ENCODE assay signal across 8 cellular contexts in genomic region chr9:35258665-35259474, GRCh38.
DNase-seq lines count a peak whose midpoint lies in the region; ATAC-seq, FAIRE-seq and TF ChIP-seq lines count a peak whose summit lies in the region.

No MANE protein-coding gene starts in this region.

- no peaks in the 10 kb centered on the region for H3K36me3 ChIP-seq in HepG2 (replicated peaks in 1 of 2; ENCODE audit: control insufficient read depth in 1 of 2, insufficient read depth in 2 of 2, low read length in 2 of 2)

- intact Hi-C loops in HepG2 (cut with micrococcal nuclease; ENCODE audit: unreplicated experiment): loop anchor here (1.0 to 10.0 kb wide), 4 partner anchors 67 to 218 kb away; partner anchors contain the start of gene UNC13B

- POLR2A ChIA-PET in HepG2 (lab: Yijun Ruan, JAX): interaction anchor here (1.1 to 3.8 kb wide), 5 partner anchors 96 to 145 kb away, joined by 4 to 16 read pairs (median 7); partner anchors contain the start of genes ATOSB and UNC13B

- no peak overlapping the region for H3K27ac Mint-ChIP-seq in T-helper 2 cell treated with Interferon-gamma antibody and Interleukin-4, amounts not matched to agents 5 μg/mL and 100 μg/mL, for 36 hours

- no peaks in the 10 kb centered on the region for H3K9me3 ChIP-seq in HepG2 (ENCODE audit: low read length)

- H3K4me2 ChIP-seq in HepG2 (ENCODE audit: low read depth, low read length): peak overlapping the region; percentile 76

- H4K20me1 ChIP-seq in HepG2 (ENCODE audit: insufficient read depth, low read length): no peaks in the 10 kb centered on the region

- no peak for TF ChIP-seq POLR2A in HepG2 (IDR thresholded peaks at IDR 0.05; ENCODE audit: insufficient read depth in 1 of 2, low read depth in 2 of 2, low read length in 2 of 2)

- no peak for TF ChIP-seq EP300 in HepG2 (IDR thresholded peaks at IDR 0.05; ENCODE audit: low read depth in 2 of 2, low read length in 2 of 2)
- no peak for TF ChIP-seq EP300 in HepG2 (CRISPR knock-in tag; IDR thresholded peaks at IDR 0.05; ENCODE audit: borderline replicate concordance)

- H3K27me3 ChIP-seq in HepG2 (ENCODE audit: control insufficient read depth in 1 of 2, insufficient read depth in 2 of 2, low read length in 2 of 2): no peaks in the 10 kb centered on the region

- no peak overlapping the region for H3K4me3 ChIP-seq in WI38 (ENCODE audit: low read depth, low read length)
- peak overlapping the region; percentile 44 to 63 (median 48) for H3K4me3 ChIP-seq in HepG2 (replicated peaks in 1 of 3; ENCODE audit: insufficient read depth in 1 of 3, low read depth in 2 of 3, low read length in 3 of 3)

- BruUV-seq in HepG2 (replicated peaks; lab: Mats Ljungman, UMichigan): no TSS peak

- in situ Hi-C loops in HepG2 (cut with HindIII; ENCODE audit: extremely low pct_ligation_motif_present, low pct_unique_long_range_greater_than_20kb): loop anchor here (5.0 kb wide), 1 partner anchor 142 kb away; the partner anchor contains the start of gene ATOSB

- peak in 3 of 5 experiments; percentile 3 to 50 (median 16) for DNase-seq in T-helper 2 cell
- DNase-seq in T-helper 2 cell treated with Interferon-gamma antibody and Interleukin-4, amounts not matched to agents 5 μg/mL and 100 μg/mL, for 36 hours (ENCODE audit: low spot score): no peak
- DNase-seq in NCI-H2107 (lab: John Stamatoyannopoulos, UW): peak; percentile 5
- DNase-seq in dermis microvascular lymphatic vessel endothelial cell (ENCODE audit: low read depth in 2 of 2): peak; percentile 25 to 76
- DNase-seq in HepG2 (ENCODE audit: low spot score): peak; percentile 71
- DNase-seq in stimulated activated CD4-positive, alpha-beta T cell treated with anti-CD3 and anti-CD28 coated beads, Interleukin-4, amount 100 ng/mL, for 4 hours: peak; percentile 27 to 28

- no peaks in the 10 kb centered on the region for H3K36me3 Mint-ChIP-seq in T-helper 2 cell treated with Interferon-gamma antibody and Interleukin-4, amounts not matched to agents 5 μg/mL and 100 μg/mL, for 36 hours (ENCODE audit: low read depth)

- H3K27me3 Mint-ChIP-seq in T-helper 2 cell treated with Interferon-gamma antibody and Interleukin-4, amounts not matched to agents 5 μg/mL and 100 μg/mL, for 36 hours (ENCODE audit: low read depth): peaks cover 4% of the 10 kb centered on the region

- no peaks in the 10 kb centered on the region for H3K4me1 Mint-ChIP-seq in T-helper 2 cell treated with Interferon-gamma antibody and Interleukin-4, amounts not matched to agents 5 μg/mL and 100 μg/mL, for 36 hours (ENCODE audit: low read depth)

- peaks cover 23% of the 10 kb centered on the region for H3K4me1 ChIP-seq in HepG2 (ENCODE audit: insufficient read depth, low read length)

- no peak overlapping the region for H3K4me3 Mint-ChIP-seq in T-helper 2 cell treated with Interferon-gamma antibody and Interleukin-4, amounts not matched to agents 5 μg/mL and 100 μg/mL, for 36 hours

- no peaks in the 10 kb centered on the region for H3K79me2 ChIP-seq in HepG2 (ENCODE audit: insufficient read depth, low read length)

- TF ChIP-seq RAD21 in HepG2 (CRISPR knock-in tag; IDR thresholded peaks at IDR 0.05): peak; percentile 60; the same call in 1 of the 2 replicates

- peak overlapping the region; percentile 57; the same call in 1 of the 2 replicates for H3K9ac ChIP-seq in HepG2 (ENCODE audit: insufficient read depth, low read depth, low read length)

- no peak overlapping the region for H2AFZ ChIP-seq in HepG2 (ENCODE audit: low read length)

- 27% methylated on average over 5 of the region's 5 CpGs for WGBS in HepG2 (ENCODE audit: low lambda C conversion rate)

- FAIRE-seq in HepG2 (lab: Jason Lieb, UNC): peak; percentile 44

- CTCF ChIA-PET in HepG2 (lab: Yijun Ruan, JAX; ENCODE audit: low intra/inter-chr PET ratio, low total read pairs): interaction anchor here (0.9 to 3.5 kb wide), 3 partner anchors 65 to 142 kb away, joined by 3 to 40 read pairs (median 5); partner anchors contain the start of gene ATOSB

- peak; percentile 86 for ATAC-seq in HepG2
- no peak for ATAC-seq in HG02642 (IDR thresholded peaks at IDR 0.05; ENCODE audit: poor library complexity, unreplicated experiment)

- TF ChIP-seq CTCF in WI38 (IDR thresholded peaks at IDR 0.05; ENCODE audit: low read depth, low read length) (peak; percentile 57), HepG2 (CRISPR knock-in tag; IDR thresholded peaks at IDR 0.05) (peak; percentile 77)

- H3K9me3 Mint-ChIP-seq in T-helper 2 cell treated with Interferon-gamma antibody and Interleukin-4, amounts not matched to agents 5 μg/mL and 100 μg/mL, for 36 hours: no peaks in the 10 kb centered on the region

- peak overlapping the region; percentile 81 for H3K27ac ChIP-seq in HepG2 (ENCODE audit: extremely low read length, insufficient read depth, low read length)

TF ChIP-seq in HepG2, 621 proteins besides CTCF, POLR2A, EP300 and RAD21:
- TF ChIP-seq KLF15 (CRISPR knock-in tag; IDR thresholded peaks at IDR 0.05; ENCODE audit: borderline replicate concordance) (no peak), ZNF766 (CRISPR knock-in tag; IDR thresholded peaks at IDR 0.05; ENCODE audit: borderline replicate concordance) (no peak), AKAP8 (CRISPR knock-in tag; IDR thresholded peaks at IDR 0.05) (no peak), ESRRA (CRISPR knock-in tag; IDR thresholded peaks at IDR 0.05; ENCODE audit: low read depth) (0 out of 2 replicates have a peak, but pooled peaks have one; percentile 34), SKI (IDR thresholded peaks at IDR 0.05; ENCODE audit: partially characterized antibody) (no peak), SMC3 (IDR thresholded peaks at IDR 0.05; ENCODE audit: low read length) (peak; percentile 83), FOXJ3 (CRISPR knock-in tag; IDR thresholded peaks at IDR 0.05; ENCODE audit: borderline replicate concordance) (peak; percentile 17; the same call in 1 of the 2 replicates), ELF3 (CRISPR knock-in tag; IDR thresholded peaks at IDR 0.05) (peak; percentile 23; the same call in 1 of the 2 replicates), ZNF33B (CRISPR knock-in tag; IDR thresholded peaks at IDR 0.05) (no peak), CBX2 (IDR thresholded peaks at IDR 0.05; ENCODE audit: low read depth, low read length) (no peak), CBX2 (CRISPR knock-in tag; IDR thresholded peaks at IDR 0.05; ENCODE audit: low read depth) (no peak), GRHL1 (CRISPR knock-in tag; conservative IDR thresholded peaks at IDR 0.05) (no peak), PHB2 (IDR thresholded peaks at IDR 0.05; ENCODE audit: partially characterized antibody) (no peak), MTF2 (CRISPR knock-in tag; IDR thresholded peaks at IDR 0.05; ENCODE audit: borderline replicate concordance) (no peak), CENPT (CRISPR knock-in tag; IDR thresholded peaks at IDR 0.05; ENCODE audit: low read depth) (no peak), MYPOP (CRISPR knock-in tag; IDR thresholded peaks at IDR 0.05) (no peak), PBX2 (CRISPR knock-in tag; IDR thresholded peaks at IDR 0.05) (no peak), STAG1 (CRISPR knock-in tag; IDR thresholded peaks at IDR 0.05) (peak; percentile 80)
